ENCODE assay signal across 8 cellular contexts in the genomic region with DNA sequence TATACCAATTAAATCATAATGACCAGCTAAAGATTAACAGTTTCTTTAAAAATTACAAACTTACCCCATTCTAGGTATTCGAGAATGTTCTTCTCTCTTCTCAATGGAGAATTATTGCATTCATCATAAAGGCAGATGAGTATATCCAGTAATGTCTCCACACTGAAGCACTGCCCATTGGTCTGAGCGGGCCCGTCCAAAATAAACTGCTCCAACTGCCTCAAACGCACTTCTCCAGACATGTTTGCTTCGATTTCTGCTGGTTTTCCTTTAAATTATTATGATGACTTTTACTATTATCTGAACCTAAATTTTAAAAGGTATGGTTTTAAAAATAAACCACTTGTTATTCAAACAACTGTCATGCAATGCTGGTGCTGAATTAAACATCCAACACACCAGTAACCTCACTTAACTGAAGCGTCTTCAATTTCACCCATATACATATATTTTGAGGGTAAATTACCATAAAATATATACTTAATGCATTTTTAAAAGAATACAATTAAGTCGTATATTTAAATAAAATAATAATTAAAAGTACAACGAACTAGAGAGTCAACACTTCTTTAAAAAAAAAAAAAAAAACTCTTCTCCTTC. TPM values are rescaled to one million over a fixed set of nuclear protein-coding genes. Genes with fewer than 3 reads are reported as not detected.
DNase-seq lines count a peak whose midpoint lies in the region; ATAC-seq and TF ChIP-seq lines count a peak whose summit lies in the region.

No MANE protein-coding gene starts in this region.

- no peak for TF ChIP-seq CTCF in fibroblast of pulmonary artery (IDR thresholded peaks at IDR 0.05; ENCODE audit: low read length, missing control alignments)

- H3K27ac Mint-ChIP-seq in T-cell, result no peak overlapping the region

- peaks cover 8% of the 10 kb centered on the region for H3K9me3 Mint-ChIP-seq in activated T-cell treated with anti-CD3 and anti-CD28 coated beads, Interleukin-2, amount 50 U/mL, for 4 hours
- peaks cover 0 to 9% (median 0%) of the 10 kb centered on the region in 3 donors for H3K9me3 Mint-ChIP-seq in T-cell

- no peak for ATAC-seq in activated T-cell treated with anti-CD3 and anti-CD28 coated beads, Interleukin-2, amount 50 U/mL, for 4 hours
- ATAC-seq in T-cell (replicated peaks in 1 of 4) (no peak), HG02588 (IDR thresholded peaks at IDR 0.05; ENCODE audit: unreplicated experiment) (no peak)

- H3K4me3 ChIP-seq in fibroblast of pulmonary artery (replicated peaks; ENCODE audit: low read depth, low read length), result peak overlapping the region; percentile 76

- peak overlapping the region; percentile 68 for H3K4me3 Mint-ChIP-seq in activated T-cell treated with anti-CD3 and anti-CD28 coated beads, Interleukin-2, amount 50 U/mL, for 4 hours
- H3K4me3 Mint-ChIP-seq in T-cell, result peak overlapping the region; percentile 61 to 74 (median 70)

- no peak for DNase-seq in activated T-cell treated with anti-CD3 and anti-CD28 coated beads, Interleukin-2, amount 50 U/mL, for 4 hours
- DNase-seq in activated T-cell treated with anti-CD3 and anti-CD28 coated beads for 4 hours (no peak), T-cell (no peak), fibroblast of pulmonary artery (ENCODE audit: low read depth) (peak; percentile 35), pons (ENCODE audit: low spot score) (peak; percentile 65), NCI-H2196 (lab: John Stamatoyannopoulos, UW; ENCODE audit: unreplicated experiment) (no peak)
- no peak for DNase-seq in stimulated activated CD4-positive, alpha-beta T cell treated with anti-CD3 and anti-CD28 coated beads, Interleukin-15, amount 100 ng/mL, for 24 hours

- peaks cover 41% of the 10 kb centered on the region for H3K27me3 Mint-ChIP-seq in activated T-cell treated with anti-CD3 and anti-CD28 coated beads, Interleukin-2, amount 50 U/mL, for 4 hours (ENCODE audit: low read depth)
- peaks cover 54 to 58% of the 10 kb centered on the region in 2 donors for H3K27me3 Mint-ChIP-seq in T-cell

- CTCF ChIA-PET in T-cell (lab: Charles Lee), result no interaction called here

- peaks cover 7% of the 10 kb centered on the region for H3K4me1 Mint-ChIP-seq in activated T-cell treated with anti-CD3 and anti-CD28 coated beads, Interleukin-2, amount 50 U/mL, for 4 hours (ENCODE audit: low read depth)
- H3K4me1 Mint-ChIP-seq in T-cell, result peaks cover 4 to 12% (median 6%) of the 10 kb centered on the region in 3 donors

- no peaks in the 10 kb centered on the region for H3K36me3 Mint-ChIP-seq in activated T-cell treated with anti-CD3 and anti-CD28 coated beads, Interleukin-2, amount 50 U/mL, for 4 hours (ENCODE audit: insufficient read depth)
- H3K36me3 Mint-ChIP-seq in T-cell, result no peaks in the 10 kb centered on the region

- POLR2A ChIA-PET in T-cell (lab: Charles Lee), result no interaction called here

RNA-seq across cellular contexts. Expression of gene CDC42BPA, which starts 1.3 kb away (rescaled TPM):
- total RNA-seq in activated T-cell treated with anti-CD3 and anti-CD28 coated beads, Interleukin-2, amount 50 U/mL, for 4 hours, result under 1 TPM; 0.52 to 0.74 (median 0.56) TPM
- total RNA-seq in T-cell, result 1 to 10 TPM in 1 of 5 donors, under 1 TPM in 4; 0.33 to 1.6 (median 0.86) TPM

Comparison
In these comparisons a context has a peak if more than half of its experiments do, and no peak if none do; other contexts are left out.
1. DNase-seq: peak in fibroblast of pulmonary artery (single experiment) and pons (single experiment); none in activated T-cell treated with anti-CD3 and anti-CD28 coated beads, Interleukin-2, amount 50 U/mL, for 4 hours (single experiment), activated T-cell treated with anti-CD3 and anti-CD28 coated beads for 4 hours (single experiment), T-cell (0 of 34), NCI-H2196 (single experiment) and stimulated activated CD4-positive, alpha-beta T cell treated with anti-CD3 and anti-CD28 coated beads, Interleukin-15, amount 100 ng/mL, for 24 hours (single experiment).